Comparison of ENCODE assay signal across 1 cellular context in genomic region chr6:159761873-159762680, GRCh38.
TF ChIP-seq lines count a peak whose summit lies in the region.

Gene ACAT2 (plus strand): TSS chr6:159762045. CDS start chr6:159762088, 43 bp downstream.

TF ChIP-seq in K562, 482 proteins besides CTCF, POLR2A, EP300 and RAD21 (continued from another document and continues in another):
- TF ChIP-seq E2F4 (CRISPR knock-in tag; IDR thresholded peaks at IDR 0.05; ENCODE audit: low read depth) (0 out of 2 replicates have a peak, but pooled peaks have one; percentile 51), NR2F6 (CRISPR knock-in tag; IDR thresholded peaks at IDR 0.05) (no peak), IRF9 (tag; IDR thresholded peaks at IDR 0.05) (no peak), DNMT1 (IDR thresholded peaks at IDR 0.05) (no peak), BACH1 (tag; IDR thresholded peaks at IDR 0.05) (no peak), HDAC3 (IDR thresholded peaks at IDR 0.05; ENCODE audit: borderline replicate concordance, partially characterized antibody) (no peak), ESRRA (IDR thresholded peaks at IDR 0.05; ENCODE audit: borderline replicate concordance, low read depth) (0 out of 2 replicates have a peak, but pooled peaks have one; percentile 31), MLLT1 (IDR thresholded peaks at IDR 0.05) (peak; percentile 73 to 77; a peak in 3 of 4 replicates), ZBTB49 (CRISPR knock-in tag; IDR thresholded peaks at IDR 0.05; ENCODE audit: borderline replicate concordance) (no peak), CBX8 (IDR thresholded peaks at IDR 0.05; ENCODE audit: borderline replicate concordance, extremely low read depth, low read depth, low read length, poor library complexity, severe bottlenecking) (no peak), ELF4 (CRISPR knock-in tag; IDR thresholded peaks at IDR 0.05) (no peak; the same call in 1 of the 2 replicates), TEAD2 (tag; IDR thresholded peaks at IDR 0.05) (no peak), ATF2 (CRISPR knock-in tag; IDR thresholded peaks at IDR 0.05) (no peak), FOXJ2 (tag; IDR thresholded peaks at IDR 0.05) (no peak), TAF9B (IDR thresholded peaks at IDR 0.05; ENCODE audit: partially characterized antibody) (peak; percentile 58), E2F1 (CRISPR knock-in tag; IDR thresholded peaks at IDR 0.05) (peak; percentile 46; the same call in 1 of the 2 replicates), PHB (CRISPR knock-in tag; IDR thresholded peaks at IDR 0.05) (no peak), ZNF583 (CRISPR knock-in tag; IDR thresholded peaks at IDR 0.05) (no peak), LARP7 (IDR thresholded peaks at IDR 0.05) (peak; percentile 43; the same call in 1 of the 2 replicates), ZHX1 (conservative IDR thresholded peaks at IDR 0.05; ENCODE audit: low read length) (no peak), ZNF408 (CRISPR knock-in tag; IDR thresholded peaks at IDR 0.05; ENCODE audit: low read depth) (no peak), CTBP1 (IDR thresholded peaks at IDR 0.05; ENCODE audit: borderline replicate concordance) (peak; percentile 83), ZNF3 (CRISPR knock-in tag; IDR thresholded peaks at IDR 0.05) (no peak), KLF16 (IDR thresholded peaks at IDR 0.05) (no peak), ZNF655 (CRISPR knock-in tag; IDR thresholded peaks at IDR 0.05) (no peak), ZNF124 (CRISPR knock-in tag; IDR thresholded peaks at IDR 0.05) (no peak), ZBTB1 (CRISPR knock-in tag; IDR thresholded peaks at IDR 0.05; ENCODE audit: borderline replicate concordance, low read depth) (no peak), BCOR (IDR thresholded peaks at IDR 0.05) (no peak), ZNF77 (CRISPR knock-in tag; IDR thresholded peaks at IDR 0.05) (no peak), PHF20 (IDR thresholded peaks at IDR 0.05; ENCODE audit: partially characterized antibody) (no peak), RBBP5 (IDR thresholded peaks at IDR 0.05; ENCODE audit: borderline replicate concordance, insufficient read depth, low read length, poor library complexity, severe bottlenecking) (peak; percentile 43), ILF3 (IDR thresholded peaks at IDR 0.05; ENCODE audit: borderline replicate concordance) (no peak), ZBTB40 (IDR thresholded peaks at IDR 0.05) (peak; percentile 5; the same call in 1 of the 2 replicates), ZBTB40 (CRISPR knock-in tag; IDR thresholded peaks at IDR 0.05) (no peak)
